8 cellular contexts compared by ENCODE assay signal in the genomic region with DNA sequence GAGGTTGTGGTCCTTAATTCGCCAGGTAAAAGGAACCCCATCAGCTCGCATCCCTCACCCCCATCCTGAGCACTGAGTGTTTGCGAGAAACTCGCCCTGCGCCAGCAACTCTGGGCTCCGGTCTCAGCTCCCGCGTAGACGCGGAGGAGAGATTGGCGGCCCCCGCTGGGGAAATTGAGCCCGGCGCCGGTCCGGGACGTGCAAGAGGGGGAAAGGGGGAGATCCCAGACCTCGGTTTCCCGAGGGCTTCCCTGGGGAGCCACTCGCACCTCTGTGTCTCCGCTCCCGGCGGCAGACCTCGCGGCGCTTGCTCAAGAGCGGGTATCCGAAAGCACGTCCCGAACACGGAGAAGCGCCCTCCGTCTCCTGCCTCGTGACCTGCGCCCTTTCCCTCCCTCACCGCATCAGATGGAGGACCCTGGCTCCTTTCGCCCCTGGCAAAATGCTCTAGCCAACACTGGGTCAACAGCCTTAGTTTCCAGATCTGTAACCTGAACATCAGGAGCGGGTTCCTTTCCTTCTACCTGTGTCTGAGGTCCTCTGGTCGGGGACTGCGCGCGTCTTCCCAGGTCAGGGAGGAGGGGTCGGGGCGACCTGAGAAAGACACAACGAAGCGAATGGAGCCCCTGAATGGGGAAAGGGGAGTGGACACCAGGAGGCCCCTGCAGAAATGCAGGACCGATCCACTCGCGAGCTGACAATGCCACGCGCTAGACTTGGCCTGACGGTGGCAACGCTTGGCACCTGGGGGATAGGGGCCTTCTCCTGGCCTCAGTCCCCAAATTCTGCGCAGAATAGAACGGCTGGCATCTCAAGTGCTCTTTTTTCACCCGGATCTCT. TPM values are rescaled to one million over a fixed set of nuclear protein-coding genes. Genes with fewer than 3 reads are reported as not detected.
DNase-seq lines count a peak whose midpoint lies in the region; ATAC-seq and TF ChIP-seq lines count a peak whose summit lies in the region.

No MANE protein-coding gene starts in this region.

- H3K4me1 ChIP-seq in MM.1S (ENCODE audit: low read length), result 0 out of 2 replicates have a peak, but pooled peaks cover 5% of the 10 kb centered on the region

- H3K4me2 ChIP-seq in MM.1S (ENCODE audit: low read depth, low read length), result 0 out of 2 replicates have a peak overlapping the region, but pooled peaks have one; percentile 28

- H2AFZ ChIP-seq in MM.1S (ENCODE audit: low read length), result no peak overlapping the region

- ATAC-seq in GM21360 (IDR thresholded peaks at IDR 0.05; ENCODE audit: unreplicated experiment), result no peak
- ATAC-seq in HG03439 (IDR thresholded peaks at IDR 0.05; ENCODE audit: unreplicated experiment), result no peak
- ATAC-seq in HG02884 (IDR thresholded peaks at IDR 0.05; ENCODE audit: unreplicated experiment), result no peak

- no peaks in the 10 kb centered on the region for H3K36me3 ChIP-seq in MM.1S (replicated peaks; ENCODE audit: insufficient read depth, low read length)

- H3K9me3 ChIP-seq in MM.1S (replicated peaks; ENCODE audit: insufficient read depth, low read length), result no peaks in the 10 kb centered on the region

- H3K4me3 ChIP-seq in AG10803 (ENCODE audit: low read length), result peak overlapping the region; percentile 61
- H3K4me3 ChIP-seq in MM.1S (ENCODE audit: low read length), result no peak overlapping the region
- peak overlapping the region; percentile 3 for H3K4me3 ChIP-seq in fibroblast of mammary gland (ENCODE audit: control insufficient read depth, low read depth, low read length)

- no peaks in the 10 kb centered on the region for H3K9me3 Mint-ChIP-seq in neural crest cell

- peaks cover 55% of the 10 kb centered on the region for H3K4me1 Mint-ChIP-seq in neural crest cell

- no peaks in the 10 kb centered on the region for H3K79me2 ChIP-seq in MM.1S (ENCODE audit: low read length)

- no peaks in the 10 kb centered on the region for H3K9me2 ChIP-seq in MM.1S (replicated peaks; ENCODE audit: insufficient read depth, low read length)

- H3K36me3 Mint-ChIP-seq in neural crest cell (ENCODE audit: low read depth), result peaks cover 3% of the 10 kb centered on the region

- DNase-seq in AG10803 (ENCODE audit: low read depth) (no peak), MM.1S (no peak), fibroblast of mammary gland (ENCODE audit: low read depth) (no peak), neural crest cell (ENCODE audit: low read depth, low spot score) (peak; percentile 30), NCI-H82 treated with DMSO at 0.1 percent for 48 hours (lab: John Stamatoyannopoulos, UW; ENCODE audit: unreplicated experiment) (no peak)

- H4K20me1 ChIP-seq in MM.1S (ENCODE audit: insufficient read depth, low read length), result no peaks in the 10 kb centered on the region

- peaks cover 75% of the 10 kb centered on the region for H3K27me3 Mint-ChIP-seq in neural crest cell (ENCODE audit: low read depth)

- H3K4me3 Mint-ChIP-seq in neural crest cell, result peak overlapping the region; percentile 89

- no peaks in the 10 kb centered on the region for H3F3A ChIP-seq in MM.1S (ENCODE audit: insufficient read depth, low read length)

- no peak for TF ChIP-seq CTCF in AG10803 (conservative IDR thresholded peaks at IDR 0.05; ENCODE audit: low read length)
- TF ChIP-seq CTCF in MM.1S (IDR thresholded peaks at IDR 0.05; ENCODE audit: low read length), result no peak
- TF ChIP-seq CTCF in fibroblast of mammary gland (conservative IDR thresholded peaks at IDR 0.05; ENCODE audit: control insufficient read depth, insufficient read depth, low read depth, low read length), result no peak
- TF ChIP-seq CTCF in neural crest cell (conservative IDR thresholded peaks at IDR 0.05), result no peak

- H3K27ac Mint-ChIP-seq in neural crest cell (ENCODE audit: unreplicated experiment), result no peak overlapping the region

- H3K27me3 ChIP-seq in MM.1S (replicated peaks; ENCODE audit: insufficient read depth, low read length), result peaks cover 29% of the 10 kb centered on the region

- no peak overlapping the region for H3K9ac ChIP-seq in MM.1S (ENCODE audit: low read length)

- no peak overlapping the region for H3K27ac ChIP-seq in MM.1S (ENCODE audit: low read length)

RNA-seq across cellular contexts. Expression of gene SOX9, which starts 2.9 kb away (rescaled TPM):
- 36.8 and 36.9 TPM in 2 replicates for total RNA-seq in neural crest cell
